ENCODE assay signal across 15 cellular contexts in the genomic region with DNA sequence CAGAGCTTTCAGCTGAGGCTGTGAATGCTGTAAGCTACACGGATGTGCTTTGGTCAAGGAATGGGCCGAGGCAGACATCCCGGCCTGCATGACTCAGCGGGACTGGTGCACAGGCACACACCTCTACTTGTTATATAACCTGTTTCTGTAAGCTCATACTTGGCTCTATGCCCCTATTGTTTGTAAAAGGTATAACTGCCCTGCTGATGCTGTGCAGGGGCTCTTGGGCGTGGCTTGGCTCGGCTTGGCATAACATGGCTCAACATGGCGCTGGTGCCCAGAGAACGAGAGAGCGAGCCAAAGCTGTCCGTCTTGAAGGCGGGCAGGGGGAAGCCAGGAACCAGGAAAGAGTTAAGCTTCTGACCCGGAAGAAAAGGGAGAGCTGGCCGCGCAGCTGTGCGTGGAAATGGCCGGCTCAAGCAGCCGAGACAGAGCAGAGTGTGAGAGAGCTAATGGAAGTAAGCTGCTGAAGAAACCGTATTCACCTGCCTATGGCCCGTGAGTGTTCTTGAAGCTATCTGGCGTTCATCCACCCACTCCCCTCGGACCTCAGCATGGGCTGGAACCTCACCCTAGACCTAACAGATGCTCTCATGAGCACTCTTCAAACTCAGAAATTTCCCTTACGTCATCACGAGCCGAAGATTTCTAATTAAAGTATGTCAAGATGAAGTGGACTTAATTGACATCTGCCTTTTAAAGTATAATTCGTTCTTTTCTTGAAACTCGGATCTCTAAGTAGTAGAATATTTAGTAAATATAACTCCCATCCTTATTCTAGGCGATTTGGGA.
A peak's percentile ranks its signal among the peaks of the same experiment; 100 is the strongest.
DNase-seq lines count a peak whose midpoint lies in the region; ATAC-seq and TF ChIP-seq lines count a peak whose summit lies in the region.
"Had no signal": no experiment of that assay in that cellular context is flagged by ENCODE, and none has a peak within 500 bp of the region (broad histone marks: within the 10 kb centered on the region; RNA-seq: fewer than 3 reads in every experiment).

No MANE protein-coding gene starts in this region.

- TF ChIP-seq POLR2A in adrenal gland (IDR thresholded peaks at IDR 0.05), result no peak

- no peaks in the 10 kb centered on the region for H3K36me3 Mint-ChIP-seq in Caco-2 (ENCODE audit: insufficient read depth, unreplicated experiment)

- no peaks in the 10 kb centered on the region for H3K4me1 Mint-ChIP-seq in Caco-2 (ENCODE audit: low read depth, unreplicated experiment)

- H3K4me3 ChIP-seq in Caco-2 (ENCODE audit: low read depth, low read length) (no peak overlapping the region), adrenal gland (no peak overlapping the region)
- H3K4me3 ChIP-seq: thyroid gland had no signal

- H3K27ac Mint-ChIP-seq in Caco-2 (ENCODE audit: unreplicated experiment), result no peak overlapping the region
- H3K27ac Mint-ChIP-seq: T-helper 1 cell treated with Interleukin-12 subunit alpha and Interleukin-12 subunit beta and Interleukin-4 antibody, amounts not matched to agents 30 μg/mL and 1 μg/mL, for 36 hours had no signal

- WGBS in adrenal gland, 4 donors, result 68 to 75% (median 69%) methylated on average over 26 to 27 of the region's 27 CpGs

- intact Hi-C loops in Caco-2 (cut with micrococcal nuclease; ENCODE audit: unreplicated experiment) (no loop called here), adrenal gland (cut with DNase I) (no loop called here)

- POLR2A ChIA-PET in Caco-2 (lab: Charles Lee), result no interaction called here
- POLR2A ChIA-PET in RWPE1 (lab: Yijun Ruan, JAX; ENCODE audit: low non-redundant PET), result no interaction called here

- no TSS peak for BruUV-seq in Caco-2 (replicated peaks; lab: Mats Ljungman, UMichigan)

- no peaks in the 10 kb centered on the region for H3K27me3 Mint-ChIP-seq in Caco-2 (ENCODE audit: insufficient read depth, unreplicated experiment)

- no peak overlapping the region for H3K4me3 Mint-ChIP-seq in Caco-2 (ENCODE audit: unreplicated experiment)
- H3K4me3 Mint-ChIP-seq: T-helper 1 cell treated with Interleukin-12 subunit alpha and Interleukin-12 subunit beta and Interleukin-4 antibody, amounts not matched to agents 30 μg/mL and 1 μg/mL, for 36 hours had no signal

- H3K36me3 ChIP-seq in Caco-2 (ENCODE audit: control insufficient read depth, insufficient read depth, low read length), result no peaks in the 10 kb centered on the region
- H3K36me3 ChIP-seq in adrenal gland (replicated peaks in 1 of 2), result no peaks in the 10 kb centered on the region
- H3K36me3 ChIP-seq: thyroid gland had no signal

- no peak for TF ChIP-seq CTCF in Caco-2 (IDR thresholded peaks at IDR 0.05; ENCODE audit: insufficient read depth in 1 of 2, low read depth in 1 of 2, low read length in 1 of 2, severe bottlenecking in 1 of 2, unreplicated experiment in 1 of 2)
- TF ChIP-seq CTCF in RWPE1 (conservative IDR thresholded peaks at IDR 0.05; ENCODE audit: low read depth), result no peak
- TF ChIP-seq CTCF in GM13977 (IDR thresholded peaks at IDR 0.05; ENCODE audit: extremely low read depth, insufficient read depth, missing control alignments), result no peak
- no peak for TF ChIP-seq CTCF in adrenal gland (IDR thresholded peaks at IDR 0.05)

- H3K27me3 ChIP-seq in Caco-2 (replicated peaks; ENCODE audit: control insufficient read depth, insufficient read depth, low read length), result no peaks in the 10 kb centered on the region
- no peaks in the 10 kb centered on the region for H3K27me3 ChIP-seq in adrenal gland
- H3K27me3 ChIP-seq: thyroid gland had no signal

- DNase-seq in Caco-2, result peak; percentile 2 to 51
- peak; percentile 74 for DNase-seq in HT1080 (ENCODE audit: low read depth)
- DNase-seq in RWPE1 (ENCODE audit: low spot score), result peak; percentile 39
- DNase-seq in iPS-NIHi11 (ENCODE audit: low spot score), result peak; percentile 14
- DNase-seq in GM13977 (ENCODE audit: low spot score), result no peak
- no peak for DNase-seq in adrenal gland
- DNase-seq: activated CD4-positive, alpha-beta T cell treated with anti-CD3 and anti-CD28 coated beads for 48 hours; activated T-cell treated with anti-CD3 and anti-CD28 coated beads, Interleukin-2, amount 50 U/mL, for 48 hours; KG1; midbrain; NCI-H2081 treated with DMSO at 0.1 percent for 48 hours; thyroid gland had no signal

- no peaks in the 10 kb centered on the region for H3K9me3 ChIP-seq in Caco-2
- no peaks in the 10 kb centered on the region for H3K9me3 ChIP-seq in adrenal gland (replicated peaks in 1 of 3)
- H3K9me3 ChIP-seq: thyroid gland had no signal

- H3K9me3 Mint-ChIP-seq in Caco-2 (ENCODE audit: unreplicated experiment), result no peaks in the 10 kb centered on the region
- H3K9me3 Mint-ChIP-seq: T-helper 1 cell treated with Interleukin-12 subunit alpha and Interleukin-12 subunit beta and Interleukin-4 antibody, amounts not matched to agents 30 μg/mL and 1 μg/mL, for 36 hours had no signal

- H3K4me1 ChIP-seq in Caco-2 (no peaks in the 10 kb centered on the region), adrenal gland (replicated peaks in 1 of 2) (no peaks in the 10 kb centered on the region)
- H3K4me1 ChIP-seq: thyroid gland had no signal

- peak overlapping the region; percentile 74 for H3K27ac ChIP-seq in RWPE1
- H3K27ac ChIP-seq in adrenal gland, result no peak overlapping the region
- H3K27ac ChIP-seq: thyroid gland had no signal

- in situ Hi-C loops in GM13977 (cut with MboI; ENCODE audit: low pct_unique_long_range_greater_than_20kb, low sequenced_read_pairs, unreplicated experiment), result no loop called here

- ATAC-seq in GM21576 (IDR thresholded peaks at IDR 0.05; ENCODE audit: unreplicated experiment) (no peak), HG02970 (IDR thresholded peaks at IDR 0.05; ENCODE audit: low FRiP score, unreplicated experiment) (no peak)

- CTCF ChIA-PET in Caco-2 (lab: Charles Lee), result interaction anchor here (0.6 to 0.8 kb wide), 2 partner anchors 102 to 122 kb away, joined by 3 to 8 read pairs; no protein-coding TSS in a partner anchor
- CTCF ChIA-PET in RWPE1 (lab: Yijun Ruan, JAX), result interaction anchor here (0.6 kb wide), 1 partner anchor 27 kb away, joined by 4 read pairs; no protein-coding TSS in a partner anchor

Comparison
In these comparisons a context has a peak if more than half of its experiments do, and no peak if none do; other contexts are left out.
1. DNase-seq: peak in Caco-2 (2 of 2), HT1080 (single experiment), RWPE1 (single experiment) and iPS-NIHi11 (single experiment); none in GM13977 (single experiment) and adrenal gland (0 of 7).